In the genomic region with DNA sequence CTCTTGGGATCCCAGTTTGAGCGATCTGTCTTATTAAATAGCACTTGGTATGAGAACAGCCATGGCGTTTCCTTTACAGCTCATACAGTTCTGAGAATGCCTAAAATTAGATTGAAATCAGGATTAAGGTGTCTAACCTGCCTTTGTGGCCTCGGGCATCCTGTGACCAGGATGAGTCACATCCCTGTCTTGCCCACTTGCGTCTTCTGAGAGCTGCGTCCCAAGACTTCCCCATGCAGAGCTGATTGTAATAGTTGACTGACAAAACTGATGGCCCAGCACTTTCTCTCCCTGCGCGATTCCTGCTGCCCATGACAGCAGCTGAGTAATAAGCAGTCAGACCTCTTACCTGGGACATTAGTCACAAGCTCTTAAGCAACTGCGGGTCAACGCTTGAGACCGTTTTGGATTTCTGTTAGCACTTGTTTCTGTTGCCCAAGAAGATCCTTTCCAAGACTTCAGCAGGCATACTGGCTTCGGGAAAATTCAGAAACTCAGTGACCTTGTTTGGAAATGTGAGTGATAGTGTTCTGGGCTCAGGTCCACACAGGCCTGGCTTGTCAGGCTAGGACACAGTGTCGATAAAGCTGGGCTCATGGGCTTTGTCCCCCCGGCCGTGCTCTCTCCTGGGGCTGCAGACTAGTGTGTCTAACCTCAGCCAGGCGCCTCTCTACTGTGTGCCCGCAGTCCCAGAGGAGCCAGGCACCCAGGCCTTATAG, we compare ENCODE assay signal across 7 cellular contexts.
DNase-seq lines count a peak whose midpoint lies in the region; ATAC-seq and TF ChIP-seq lines count a peak whose summit lies in the region.

No MANE protein-coding gene starts in this region.

- no peaks in the 10 kb centered on the region for H3K27me3 ChIP-seq in body of pancreas

- peaks cover 78% of the 10 kb centered on the region for H3K4me1 ChIP-seq in body of pancreas

- intact Hi-C loops in body of pancreas (cut with DNase I): no loop called here

- 8 to 13% methylated on average over 12 to 16 of the region's 16 CpGs for WGBS in body of pancreas, 2 donors

- H3K27ac ChIP-seq in body of pancreas: peak overlapping the region; percentile 93 to 98 (median 98)
- H3K27ac ChIP-seq in substantia nigra (ENCODE audit: low read depth, low read length, poor library complexity, severe bottlenecking): peak overlapping the region; percentile 39

- no peaks in the 10 kb centered on the region for H3K9me3 ChIP-seq in body of pancreas

- DNase-seq in T-helper 22 cell (ENCODE audit: low read depth): peak; percentile 58
- peak; percentile 74 to 91 (median 84) for DNase-seq in body of pancreas
- peak; percentile 82 for DNase-seq in medulla oblongata (ENCODE audit: extremely low spot score)
- DNase-seq in substantia nigra (lab: John Stamatoyannopoulos, UW): peak in 27 of 49 donors; percentile 16 to 73 (median 35)
- DNase-seq in GOT3 (lab: John Stamatoyannopoulos, UW): no peak

- TF ChIP-seq POLR2A in body of pancreas (IDR thresholded peaks at IDR 0.05): peak in 2 of 3 donors; percentile 43 to 45

- TF ChIP-seq CTCF in body of pancreas (IDR thresholded peaks at IDR 0.05): no peak

- ATAC-seq in GM18907 (IDR thresholded peaks at IDR 0.05; ENCODE audit: unreplicated experiment) (peak; percentile 92), HG03064 (IDR thresholded peaks at IDR 0.05; ENCODE audit: low read depth, unreplicated experiment) (peak; percentile 86), body of pancreas (peak; percentile 57)

- no peak overlapping the region for H3K4me3 ChIP-seq in body of pancreas

- no peaks in the 10 kb centered on the region for H3K36me3 ChIP-seq in body of pancreas (replicated peaks in 1 of 2; ENCODE audit: insufficient read depth in 1 of 2, low read depth in 2 of 2)
